Comparison of ENCODE assay signal across 2 cellular contexts in the genomic region with DNA sequence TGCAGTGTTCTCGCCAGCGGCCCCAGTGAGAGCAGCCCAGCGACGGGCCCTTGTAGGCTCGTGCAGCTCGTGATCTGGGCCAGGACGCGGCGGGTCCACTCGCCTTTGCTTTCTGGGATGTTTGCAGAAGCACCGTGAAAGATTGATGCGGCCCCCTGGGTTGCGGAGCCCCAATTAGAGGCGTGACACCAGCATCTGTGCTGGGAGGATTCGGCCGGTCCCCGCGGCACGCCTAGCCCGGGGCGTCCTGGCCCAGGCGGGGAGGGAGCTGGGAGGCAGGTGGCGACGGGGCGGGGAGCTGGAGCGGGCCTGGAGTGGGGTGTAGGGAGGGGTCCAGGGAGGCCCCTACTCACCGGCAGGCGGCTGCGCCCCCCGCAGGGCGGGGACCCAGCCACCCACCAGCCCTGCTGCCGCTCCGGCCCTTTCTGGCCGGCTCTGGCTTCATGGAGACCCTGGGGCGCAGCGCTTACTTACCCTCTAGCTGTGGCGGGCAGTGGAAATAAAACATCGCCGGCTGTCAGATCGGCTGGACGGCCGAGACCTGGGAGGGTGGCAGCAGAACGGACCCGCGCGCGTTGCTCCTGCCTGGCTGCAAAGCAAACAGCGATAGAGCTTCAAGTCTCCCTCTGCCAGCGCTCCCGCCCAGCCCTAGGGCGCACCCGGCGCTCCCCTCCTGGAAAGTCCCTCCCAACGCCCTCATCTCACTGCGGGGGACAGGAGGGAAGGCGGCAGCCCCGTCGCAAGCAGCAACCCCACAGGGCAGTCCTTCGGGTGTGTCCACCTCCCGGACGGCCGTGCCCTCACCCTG.
TF ChIP-seq lines count a peak whose summit lies in the region.

No MANE protein-coding gene starts in this region.

TF ChIP-seq in H1, 55 proteins besides CTCF, POLR2A, EP300 and RAD21:
- TF ChIP-seq GABPA (IDR thresholded peaks at IDR 0.05; ENCODE audit: borderline replicate concordance, insufficient read depth, low read length) (no peak; the same call in 1 of the 2 replicates), RNF2 (IDR thresholded peaks at IDR 0.05; ENCODE audit: borderline replicate concordance, low read depth, low read length, missing control alignments, poor library complexity, severe bottlenecking) (peak; percentile 53), SUZ12 (IDR thresholded peaks at IDR 0.05; ENCODE audit: low read length) (peak; percentile 67; the same call in 1 of the 2 replicates), BACH1 (IDR thresholded peaks at IDR 0.05; ENCODE audit: low read length) (no peak), KDM4A (IDR thresholded peaks at IDR 0.05; ENCODE audit: low read depth, low read length, severe bottlenecking) (peak; percentile 50), EGR1 (IDR thresholded peaks at IDR 0.05; ENCODE audit: borderline replicate concordance, low read depth, low read length) (peak; percentile 47; the same call in 1 of the 2 replicates), ASH2L (IDR thresholded peaks at IDR 0.05; ENCODE audit: low read length) (peak; percentile 83)
- TF ChIP-seq, protein P1, sequence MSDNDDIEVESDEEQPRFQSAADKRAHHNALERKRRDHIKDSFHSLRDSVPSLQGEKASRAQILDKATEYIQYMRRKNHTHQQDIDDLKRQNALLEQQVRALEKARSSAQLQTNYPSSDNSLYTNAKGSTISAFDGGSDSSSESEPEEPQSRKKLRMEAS (IDR thresholded peaks at IDR 0.05) = 0 out of 2 replicates have a peak, but pooled peaks have one; percentile 37

TF ChIP-seq in neural cell, 6 proteins besides CTCF, POLR2A, EP300 and RAD21:
- peak; percentile 73 for TF ChIP-seq EZH2 (IDR thresholded peaks at IDR 0.05; ENCODE audit: borderline replicate concordance, insufficient read depth, low read length, poor library complexity, severe bottlenecking)
- TF ChIP-seq, protein P2, sequence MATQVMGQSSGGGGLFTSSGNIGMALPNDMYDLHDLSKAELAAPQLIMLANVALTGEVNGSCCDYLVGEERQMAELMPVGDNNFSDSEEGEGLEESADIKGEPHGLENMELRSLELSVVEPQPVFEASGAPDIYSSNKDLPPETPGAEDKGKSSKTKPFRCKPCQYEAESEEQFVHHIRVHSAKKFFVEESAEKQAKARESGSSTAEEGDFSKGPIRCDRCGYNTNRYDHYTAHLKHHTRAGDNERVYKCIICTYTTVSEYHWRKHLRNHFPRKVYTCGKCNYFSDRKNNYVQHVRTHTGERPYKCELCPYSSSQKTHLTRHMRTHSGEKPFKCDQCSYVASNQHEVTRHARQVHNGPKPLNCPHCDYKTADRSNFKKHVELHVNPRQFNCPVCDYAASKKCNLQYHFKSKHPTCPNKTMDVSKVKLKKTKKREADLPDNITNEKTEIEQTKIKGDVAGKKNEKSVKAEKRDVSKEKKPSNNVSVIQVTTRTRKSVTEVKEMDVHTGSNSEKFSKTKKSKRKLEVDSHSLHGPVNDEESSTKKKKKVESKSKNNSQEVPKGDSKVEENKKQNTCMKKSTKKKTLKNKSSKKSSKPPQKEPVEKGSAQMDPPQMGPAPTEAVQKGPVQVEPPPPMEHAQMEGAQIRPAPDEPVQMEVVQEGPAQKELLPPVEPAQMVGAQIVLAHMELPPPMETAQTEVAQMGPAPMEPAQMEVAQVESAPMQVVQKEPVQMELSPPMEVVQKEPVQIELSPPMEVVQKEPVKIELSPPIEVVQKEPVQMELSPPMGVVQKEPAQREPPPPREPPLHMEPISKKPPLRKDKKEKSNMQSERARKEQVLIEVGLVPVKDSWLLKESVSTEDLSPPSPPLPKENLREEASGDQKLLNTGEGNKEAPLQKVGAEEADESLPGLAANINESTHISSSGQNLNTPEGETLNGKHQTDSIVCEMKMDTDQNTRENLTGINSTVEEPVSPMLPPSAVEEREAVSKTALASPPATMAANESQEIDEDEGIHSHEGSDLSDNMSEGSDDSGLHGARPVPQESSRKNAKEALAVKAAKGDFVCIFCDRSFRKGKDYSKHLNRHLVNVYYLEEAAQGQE (IDR thresholded peaks at IDR 0.05; ENCODE audit: borderline replicate concordance) = no peak
- TF ChIP-seq SMC3 (conservative IDR thresholded peaks at IDR 0.05; ENCODE audit: poor library complexity) = no peak
